In genomic region chr12:45978108-45978507, GRCh38 we compare ENCODE assay signal across 1 cellular context.
TF ChIP-seq lines count a peak whose summit lies in the region.

No MANE protein-coding gene starts in this region.

TF ChIP-seq in GM12878, 131 proteins besides CTCF, POLR2A, EP300 and RAD21:
- no peak for TF ChIP-seq ESRRA (IDR thresholded peaks at IDR 0.05; ENCODE audit: low read length)
- no peak for TF ChIP-seq FOXM1 (IDR thresholded peaks at IDR 0.05; ENCODE audit: low read depth, low read length)
- TF ChIP-seq POLR2AphosphoS2 (IDR thresholded peaks at IDR 0.05; ENCODE audit: low read depth, low read length): no peak
- no peak for TF ChIP-seq NFXL1 (IDR thresholded peaks at IDR 0.05; ENCODE audit: borderline replicate concordance)
- no peak for TF ChIP-seq CEBPZ (IDR thresholded peaks at IDR 0.05; ENCODE audit: low read depth, low read length)
- no peak for TF ChIP-seq PAX5 (IDR thresholded peaks at IDR 0.05; ENCODE audit: borderline replicate concordance, low read depth, low read length)
- TF ChIP-seq BHLHE40 (IDR thresholded peaks at IDR 0.05; ENCODE audit: borderline replicate concordance in 1 of 2, low read depth in 2 of 2, low read length in 1 of 2): no peak
- no peak for TF ChIP-seq IKZF1 (conservative IDR thresholded peaks at IDR 0.05)
- no peak for TF ChIP-seq SKIL (IDR thresholded peaks at IDR 0.05; ENCODE audit: low read depth, poor library complexity, severe bottlenecking)
- TF ChIP-seq EED (IDR thresholded peaks at IDR 0.05; ENCODE audit: low read depth): no peak
- no peak for TF ChIP-seq TARDBP (IDR thresholded peaks at IDR 0.05; ENCODE audit: borderline replicate concordance)
- no peak for TF ChIP-seq STAT3 (IDR thresholded peaks at IDR 0.05; ENCODE audit: low read depth, low read length)
- no peak for TF ChIP-seq MAX (IDR thresholded peaks at IDR 0.05; ENCODE audit: low read depth, low read length)
- TF ChIP-seq SUPT20H (IDR thresholded peaks at IDR 0.05; ENCODE audit: borderline replicate concordance, control insufficient read depth, low read depth, low read length): no peak
- TF ChIP-seq FOXK2 (IDR thresholded peaks at IDR 0.05): no peak
- TF ChIP-seq RBBP5 (conservative IDR thresholded peaks at IDR 0.05): no peak
